Comparison of ENCODE assay signal across 9 cellular contexts in genomic region chr13:40026741-40027140, GRCh38.
DNase-seq lines count a peak whose midpoint lies in the region; ATAC-seq, FAIRE-seq and TF ChIP-seq lines count a peak whose summit lies in the region.
"Had no signal": no experiment of that assay in that cellular context is flagged by ENCODE, and none has a peak within 500 bp of the region (broad histone marks: within the 10 kb centered on the region; RNA-seq: fewer than 3 reads in every experiment).

No MANE protein-coding gene starts in this region.

- TF ChIP-seq CTCF in CD4-positive, alpha-beta T cell (IDR thresholded peaks at IDR 0.05), result no peak
- TF ChIP-seq CTCF in uterus (IDR thresholded peaks at IDR 0.05), result no peak

- intact Hi-C loops in CD4-positive, alpha-beta T cell (cut with DNase I, micrococcal nuclease), result no loop called here
- intact Hi-C loops in uterus (cut with DNase I; ENCODE audit: low total_unique reads) (no loop called here), cardiac septum (cut with DNase I) (no loop called here)

- peak overlapping the region; percentile 67 for H3K4me3 Mint-ChIP-seq in CD4-positive, alpha-beta T cell
- H3K4me3 Mint-ChIP-seq in activated naive CD8-positive, alpha-beta T cell treated with anti-CD3 and anti-CD28 coated beads, Interleukin-2, amount 10 ng/mL, durations not matched to agents 7 days and 5 days, result peak overlapping the region; percentile 67

- no peaks in the 10 kb centered on the region for H3K9me3 ChIP-seq in CD4-positive, alpha-beta T cell (ENCODE audit: control insufficient read depth, low read length)
- H3K9me3 ChIP-seq in uterus, result no peaks in the 10 kb centered on the region
- no peaks in the 10 kb centered on the region for H3K9me3 ChIP-seq in MG63

- peak; percentile 24 for ATAC-seq in CD4-positive, alpha-beta T cell (ENCODE audit: poor library complexity)
- peak; percentile 47 for ATAC-seq in GM21447 (IDR thresholded peaks at IDR 0.05; ENCODE audit: unreplicated experiment)
- ATAC-seq in HG03565 (IDR thresholded peaks at IDR 0.05; ENCODE audit: unreplicated experiment), result peak; percentile 22
- ATAC-seq in activated naive CD8-positive, alpha-beta T cell treated with anti-CD3 and anti-CD28 coated beads, Interleukin-2, amount 10 ng/mL, durations not matched to agents 7 days and 5 days (ENCODE audit: low read depth), result peak; percentile 5

- no peak for TF ChIP-seq POLR2A in uterus (IDR thresholded peaks at IDR 0.05)

- POLR2A ChIA-PET in CD4-positive, alpha-beta T cell (lab: Charles Lee), result no interaction called here
- POLR2A ChIA-PET in activated naive CD8-positive, alpha-beta T cell treated with anti-CD3 and anti-CD28 coated beads, Interleukin-2, amount 10 ng/mL, durations not matched to agents 7 days and 5 days (lab: Charles Lee), result no interaction called here

- H3K4me3 ChIP-seq in uterus (no peak overlapping the region), MG63 (no peak overlapping the region)

- no peaks in the 10 kb centered on the region for H3K4me1 ChIP-seq in uterus

- H3K27me3 Mint-ChIP-seq in CD4-positive, alpha-beta T cell, result no peaks in the 10 kb centered on the region
- H3K27me3 Mint-ChIP-seq in activated naive CD8-positive, alpha-beta T cell treated with anti-CD3 and anti-CD28 coated beads, Interleukin-2, amount 10 ng/mL, durations not matched to agents 7 days and 5 days, result peaks cover 14% of the 10 kb centered on the region

- H3K9me3 Mint-ChIP-seq in CD4-positive, alpha-beta T cell, result peaks cover 1% of the 10 kb centered on the region
- peaks cover 7% of the 10 kb centered on the region for H3K9me3 Mint-ChIP-seq in activated naive CD8-positive, alpha-beta T cell treated with anti-CD3 and anti-CD28 coated beads, Interleukin-2, amount 10 ng/mL, durations not matched to agents 7 days and 5 days

- CTCF ChIA-PET in CD4-positive, alpha-beta T cell (lab: Charles Lee), result no interaction called here

- H3K36me3 Mint-ChIP-seq in CD4-positive, alpha-beta T cell (ENCODE audit: low read depth), result no peaks in the 10 kb centered on the region
- H3K36me3 Mint-ChIP-seq in activated naive CD8-positive, alpha-beta T cell treated with anti-CD3 and anti-CD28 coated beads, Interleukin-2, amount 10 ng/mL, durations not matched to agents 7 days and 5 days, result peaks cover 9% of the 10 kb centered on the region

- H3K4me1 Mint-ChIP-seq in CD4-positive, alpha-beta T cell (ENCODE audit: low read depth), result peaks cover 35% of the 10 kb centered on the region
- H3K4me1 Mint-ChIP-seq in activated naive CD8-positive, alpha-beta T cell treated with anti-CD3 and anti-CD28 coated beads, Interleukin-2, amount 10 ng/mL, durations not matched to agents 7 days and 5 days, result peaks cover 20% of the 10 kb centered on the region

- no peaks in the 10 kb centered on the region for H3K27me3 ChIP-seq in CD4-positive, alpha-beta T cell (ENCODE audit: control insufficient read depth, insufficient read depth, low read length)
- H3K27me3 ChIP-seq in uterus (no peaks in the 10 kb centered on the region), MG63 (no peaks in the 10 kb centered on the region)

- FAIRE-seq in urothelium cell line (lab: Jason Lieb, UNC), result no peak
- FAIRE-seq: keratinocyte had no signal

- no peak for DNase-seq in CD4-positive, alpha-beta T cell
- DNase-seq in activated naive CD8-positive, alpha-beta T cell treated with anti-CD3 and anti-CD28 coated beads, Interleukin-2, amount 10 ng/mL, durations not matched to agents 7 days and 5 days, result peak; percentile 33
- DNase-seq in uterus (no peak), MG63 (no peak), urothelium cell line (ENCODE audit: low spot score) (no peak), cardiac septum (ENCODE audit: low spot score) (no peak)

- H3K36me3 ChIP-seq in uterus, result no peaks in the 10 kb centered on the region
- H3K36me3 ChIP-seq in MG63, result no peaks in the 10 kb centered on the region

- no peak overlapping the region for H3K27ac ChIP-seq in CD4-positive, alpha-beta T cell (ENCODE audit: low read depth, low read length)
- H3K27ac ChIP-seq in uterus, result no peak overlapping the region

- peak overlapping the region; percentile 43 for H3K27ac Mint-ChIP-seq in CD4-positive, alpha-beta T cell
- peak overlapping the region; percentile 72 for H3K27ac Mint-ChIP-seq in activated naive CD8-positive, alpha-beta T cell treated with anti-CD3 and anti-CD28 coated beads, Interleukin-2, amount 10 ng/mL, durations not matched to agents 7 days and 5 days
